In genomic region chr10:101262147-101262546, GRCh38 we compare ENCODE assay signal across 17 cellular contexts. TPM values are rescaled to one million over a fixed set of nuclear protein-coding genes. Genes with fewer than 3 reads are reported as not detected.
DNase-seq lines count a peak whose midpoint lies in the region; ATAC-seq and TF ChIP-seq lines count a peak whose summit lies in the region.
"Had no signal": no experiment of that assay in that cellular context is flagged by ENCODE, and none has a peak within 500 bp of the region (broad histone marks: within the 10 kb centered on the region; RNA-seq: fewer than 3 reads in every experiment).

No MANE protein-coding gene starts in this region.

- H2AFZ ChIP-seq in osteoblast (ENCODE audit: low read length) = no peak overlapping the region

- H3K4me2 ChIP-seq in osteoblast (ENCODE audit: insufficient read depth, low read length) = no peak overlapping the region
- H3K4me2 ChIP-seq: BLaER1 had no signal

- H3K4me1 Mint-ChIP-seq in WTC11 (peaks cover 47% of the 10 kb centered on the region), nephron progenitor cell (peaks cover 74% of the 10 kb centered on the region)
- H3K4me1 Mint-ChIP-seq: CD14-positive monocyte had no signal

- H4K20me1 ChIP-seq in osteoblast (ENCODE audit: insufficient read depth, low read length) = no peaks in the 10 kb centered on the region
- H4K20me1 ChIP-seq: BLaER1 had no signal

- peaks cover 18% of the 10 kb centered on the region for H3K27me3 Mint-ChIP-seq in WTC11 (ENCODE audit: low read depth)
- peaks cover 6% of the 10 kb centered on the region for H3K27me3 Mint-ChIP-seq in nephron progenitor cell (ENCODE audit: low read depth, poor library complexity)

- H3K4me3 ChIP-seq in osteoblast (ENCODE audit: insufficient read depth, low read length) = no peak overlapping the region
- H3K4me3 ChIP-seq: BLaER1 had no signal

- CTCF ChIA-PET in WTC11 (lab: Charles Lee) = interaction anchor here (0.6 to 9.1 kb wide), 19 partner anchors 9 to 309 kb away, joined by 3 to 108 read pairs (median 4); partner anchors contain the start of genes LBX1, PDZD7 and SFXN3

- H3K9me3 Mint-ChIP-seq in WTC11 (peaks cover 5% of the 10 kb centered on the region; the same call in 1 of the 2 replicates), nephron progenitor cell (peaks cover 19% of the 10 kb centered on the region)

- H3K4me3 Mint-ChIP-seq in WTC11 (no peak overlapping the region), nephron progenitor cell (peak overlapping the region; percentile 70)
- H3K4me3 Mint-ChIP-seq: CD14-positive monocyte; CD4-positive, alpha-beta memory T cell had no signal

- no peak overlapping the region for H3K27ac ChIP-seq in osteoblast (ENCODE audit: low read depth, low read length)
- H3K27ac ChIP-seq: 22Rv1, BLaER1 had no signal

- ATAC-seq in WTC11 = peak; percentile 3; the same call in 1 of the 2 replicates
- ATAC-seq: HCT116 had no signal

- H3K27ac Mint-ChIP-seq in WTC11 (no peak overlapping the region), nephron progenitor cell (peak overlapping the region; percentile 77)
- H3K27ac Mint-ChIP-seq: CD14-positive monocyte; CD4-positive, alpha-beta memory T cell had no signal

- TF ChIP-seq CTCF in WTC11 (IDR thresholded peaks at IDR 0.05) = no peak
- TF ChIP-seq CTCF in nephron progenitor cell (IDR thresholded peaks at IDR 0.05) = no peak
- TF ChIP-seq CTCF in osteoblast (IDR thresholded peaks at IDR 0.05; ENCODE audit: extremely low read depth, low read depth, low read length) = no peak

- H3K4me1 ChIP-seq in osteoblast (ENCODE audit: insufficient read depth, low read length) = no peaks in the 10 kb centered on the region
- H3K4me1 ChIP-seq: BLaER1 had no signal

- H3K27me3 ChIP-seq in osteoblast (ENCODE audit: insufficient read depth, low read length) = peaks cover 16% of the 10 kb centered on the region
- H3K27me3 ChIP-seq: BLaER1 had no signal

- H3K36me3 Mint-ChIP-seq in WTC11 (no peaks in the 10 kb centered on the region), nephron progenitor cell (ENCODE audit: low read depth) (peaks cover 12% of the 10 kb centered on the region)
- H3K36me3 Mint-ChIP-seq: CD14-positive monocyte had no signal

- no peaks in the 10 kb centered on the region for H3K79me2 ChIP-seq in osteoblast (ENCODE audit: insufficient read depth, low read length)

- H3K9me3 ChIP-seq in osteoblast (ENCODE audit: low read depth, low read length) = no peaks in the 10 kb centered on the region

- peak; percentile 11 for DNase-seq in NCI-H82 (lab: John Stamatoyannopoulos, UW)
- no peak for DNase-seq in NCI-H82 treated with DMSO at 0.1 percent for 48 hours (lab: John Stamatoyannopoulos, UW; ENCODE audit: unreplicated experiment)
- DNase-seq in WTC11 (ENCODE audit: low spot score) = no peak
- DNase-seq in nephron progenitor cell = no peak
- DNase-seq in GM19238 (ENCODE audit: insufficient read length, low spot score) = no peak
- no peak for DNase-seq in osteoblast (ENCODE audit: insufficient read length, low spot score, missing footprints)
- DNase-seq in SHP77 treated with DMSO at 0.1 percent for 48 hours (lab: John Stamatoyannopoulos, UW) = no peak
- DNase-seq: Calu3; CD4-positive, alpha-beta memory T cell; DMS79 treated with DMSO at 0.1 percent for 48 hours; GF-D8 had no signal

- no peaks in the 10 kb centered on the region for H3K36me3 ChIP-seq in osteoblast (ENCODE audit: insufficient read depth, low read length)
- H3K36me3 ChIP-seq: BLaER1 had no signal

- POLR2A ChIA-PET in WTC11 (lab: Charles Lee) = interaction anchor here (0.6 kb wide), 1 partner anchor 975 kb away, joined by 3 read pairs; no protein-coding TSS in a partner anchor

TF ChIP-seq in WTC11, 78 proteins besides CTCF, POLR2A, EP300 and RAD21 (continues in another document):
- no peak for TF ChIP-seq JAZF1 (CRISPR knock-in tag; IDR thresholded peaks at IDR 0.05)
- TF ChIP-seq AFF4 (CRISPR knock-in tag; IDR thresholded peaks at IDR 0.05; ENCODE audit: borderline replicate concordance) = no peak
- TF ChIP-seq ATF6 (CRISPR knock-in tag; IDR thresholded peaks at IDR 0.05) = no peak
- no peak for TF ChIP-seq GTF2I (CRISPR knock-in tag; conservative IDR thresholded peaks at IDR 0.05)
- no peak for TF ChIP-seq NFE2L1 (CRISPR knock-in tag; IDR thresholded peaks at IDR 0.05)
- no peak for TF ChIP-seq ZSCAN18 (CRISPR knock-in tag; IDR thresholded peaks at IDR 0.05)
- TF ChIP-seq SMAD4 (CRISPR knock-in tag; IDR thresholded peaks at IDR 0.05) = no peak
- TF ChIP-seq ARID4B (CRISPR knock-in tag; IDR thresholded peaks at IDR 0.05; ENCODE audit: borderline replicate concordance) = no peak

RNA-seq across cellular contexts. Expression of gene LBX1, which starts 32.9 kb away (rescaled TPM):
- not detected in 3 replicates for total RNA-seq in WTC11 (2021)
- total RNA-seq in osteoblast = not detected in 2 replicates
- total RNA-seq: A673; Calu3; CD4-positive, alpha-beta memory T cell; HT-29 had no signal
